In genomic region chr7:117907058-117907633, GRCh38 we compare ENCODE assay signal across 24 cellular contexts.
"Had no signal": no experiment of that assay in that cellular context is flagged by ENCODE, and none has a peak within 500 bp of the region (broad histone marks: within the 10 kb centered on the region; RNA-seq: fewer than 3 reads in every experiment).

No MANE protein-coding gene starts in this region.

- DNase-seq: activated CD4-positive, alpha-beta memory T cell treated with anti-CD3 and anti-CD28 coated beads, Interleukin-2, amount 10 ng/mL, durations not matched to agents 7 days and 5 days; activated CD4-positive, alpha-beta T cell treated with anti-CD3 and anti-CD28 coated beads, Interleukin-2, amount 10 ng/mL, durations not matched to agents 24 days and 14 days; activated CD4-positive, CD25-positive, alpha-beta regulatory T cell treated with anti-CD3 and anti-CD28 coated beads, Interleukin-2, amount 50 U/mL, for 72 hours; activated CD8-positive, alpha-beta memory T cell treated with anti-CD3 and anti-CD28 coated beads, Interleukin-2, amount 50 U/mL, for 48 hours; activated naive CD8-positive, alpha-beta T cell treated with anti-CD3 and anti-CD28 coated beads, Interleukin-2, amount 50 U/mL, for 24 hours; activated T-cell treated with anti-CD3 and anti-CD28 coated beads, Interleukin-2, amount 50 U/mL, for 4 hours; amygdala; caudate nucleus; foreskin fibroblast; heart left ventricle; hypothalamus; left ventricle myocardium superior; naive B cell; nephron progenitor cell; occipital lobe; stimulated activated CD4-positive, alpha-beta T cell treated with anti-CD3 and anti-CD28 coated beads, Interleukin-15, amount 100 ng/mL, for 24 hours; stimulated activated CD4-positive, alpha-beta T cell treated with anti-CD3 and anti-CD28 coated beads, Interleukin-2, amount 100 ng/mL, for 24 hours; stimulated activated naive B cell treated with anti-CD40 and anti-IgM and Interleukin-4, amounts not matched to agents 10 μg/mL and 1 μg/mL and 100 μg/mL, for 72 hours; stomach; T-helper 1 cell; thyroid gland; upper lobe of right lung; WERI-Rb-1 had no signal

- H3K27me3 ChIP-seq: heart left ventricle, right atrium auricular region, thyroid gland, upper lobe of right lung had no signal

- H3K9me3 ChIP-seq: heart left ventricle, right atrium auricular region, stomach, thyroid gland, upper lobe of right lung had no signal

- H3K4me1 ChIP-seq: heart left ventricle, right atrium auricular region, thyroid gland, upper lobe of right lung had no signal

- H3K4me3 ChIP-seq: heart left ventricle, right atrium auricular region, stomach, thyroid gland, upper lobe of right lung had no signal

- H3K27ac ChIP-seq: heart left ventricle, right atrium auricular region, stomach, thyroid gland, upper lobe of right lung, WERI-Rb-1 had no signal

- H3K36me3 ChIP-seq: heart left ventricle, right atrium auricular region, stomach, thyroid gland, upper lobe of right lung, WERI-Rb-1 had no signal
